11 cellular contexts compared by ENCODE assay signal in the genomic region with DNA sequence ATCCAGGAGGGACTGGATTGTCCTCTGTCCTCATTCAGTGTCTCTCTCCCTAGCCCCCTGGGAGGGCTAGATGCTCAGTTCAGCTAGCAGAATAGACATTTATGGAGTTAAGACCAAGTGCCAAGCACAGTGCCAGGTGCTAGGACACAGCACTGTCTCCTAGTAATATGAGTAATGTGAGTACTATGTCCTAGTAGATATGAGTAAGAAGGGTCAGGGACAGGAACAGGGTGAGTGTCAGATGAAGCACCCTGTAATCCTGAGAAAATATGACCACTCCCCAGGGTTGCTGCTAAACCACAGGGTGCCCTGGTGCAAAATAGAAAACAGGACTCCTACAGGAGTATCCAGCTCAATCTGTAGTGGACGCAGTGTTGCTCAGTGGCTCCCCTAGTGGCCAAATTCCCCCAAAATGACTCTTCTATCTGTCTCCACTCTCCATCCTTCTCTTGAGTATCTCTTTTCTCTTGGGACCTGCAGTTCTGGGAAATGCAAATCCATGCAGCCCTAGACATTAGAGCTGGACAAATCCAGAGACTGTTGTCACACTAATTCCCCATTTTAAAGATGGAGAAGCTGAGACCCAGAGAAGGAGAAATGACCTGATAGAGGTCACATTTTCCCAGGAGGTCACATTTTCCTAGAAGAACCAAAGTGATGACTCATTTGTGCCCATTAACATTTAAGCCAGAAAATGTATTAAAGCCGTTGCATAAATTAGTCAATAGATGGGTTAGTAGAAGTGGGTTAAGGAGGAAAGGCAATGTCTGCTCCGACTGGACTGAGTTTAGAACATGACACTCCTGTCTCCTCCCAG.
DNase-seq lines count a peak whose midpoint lies in the region; ATAC-seq and TF ChIP-seq lines count a peak whose summit lies in the region.
"Had no signal": no experiment of that assay in that cellular context is flagged by ENCODE, and none has a peak within 500 bp of the region (broad histone marks: within the 10 kb centered on the region; RNA-seq: fewer than 3 reads in every experiment).

No MANE protein-coding gene starts in this region.

- H3K4me3 ChIP-seq in GM12865 (ENCODE audit: low read depth, low read length) (no peak overlapping the region), PC-9 (no peak overlapping the region), GM23248 (no peak overlapping the region)
- H3K4me3 ChIP-seq: body of pancreas had no signal

- 42 to 55% methylated on average over 3 of the region's 3 CpGs for WGBS in GM23248 (ENCODE audit: low coverage in 1 of 2, low lambda C conversion rate in 2 of 2, missing lambda C conversion rate in 2 of 2), 2 experiments

- H3K9ac ChIP-seq in GM23248 = no peak overlapping the region

- H3K36me3 ChIP-seq in PC-9 (ENCODE audit: low read depth) (no peaks in the 10 kb centered on the region), GM23248 (ENCODE audit: low read depth) (no peaks in the 10 kb centered on the region)

- H3K9me3 ChIP-seq in PC-9 (ENCODE audit: insufficient read depth, low read depth) = no peaks in the 10 kb centered on the region
- H3K9me3 ChIP-seq in GM23248 (ENCODE audit: low read depth) = no peaks in the 10 kb centered on the region
- H3K9me3 ChIP-seq: body of pancreas had no signal

- H3K27ac ChIP-seq in C4-2B = no peak overlapping the region
- H3K27ac ChIP-seq in PC-9 = no peak overlapping the region
- no peak overlapping the region for H3K27ac ChIP-seq in GM23248
- H3K27ac ChIP-seq: body of pancreas had no signal

- no peaks in the 10 kb centered on the region for H3K4me1 ChIP-seq in PC-9 (replicated peaks; ENCODE audit: insufficient read depth)
- H3K4me1 ChIP-seq in GM23248 (ENCODE audit: insufficient read depth) = no peaks in the 10 kb centered on the region

- H4K20me1 ChIP-seq in PC-9 (ENCODE audit: insufficient read depth) = no peaks in the 10 kb centered on the region
- H4K20me1 ChIP-seq in GM23248 (ENCODE audit: insufficient read depth) = no peaks in the 10 kb centered on the region

- in situ Hi-C loops in GM23248 (cut with MboI) = no loop called here

- intact Hi-C loops in PC-9 (cut with micrococcal nuclease; ENCODE audit: unreplicated experiment) (no loop called here), left ventricle myocardium superior (cut with micrococcal nuclease) (no loop called here)

- H3K27me3 ChIP-seq in PC-9 (ENCODE audit: insufficient read depth, low read depth) (peaks cover 27% of the 10 kb centered on the region), GM23248 (replicated peaks; ENCODE audit: insufficient read depth) (no peaks in the 10 kb centered on the region)
- H3K27me3 ChIP-seq: body of pancreas had no signal

- no peaks in the 10 kb centered on the region for H3K79me2 ChIP-seq in PC-9 (ENCODE audit: low read depth)
- no peaks in the 10 kb centered on the region for H3K79me2 ChIP-seq in GM23248 (ENCODE audit: insufficient read depth)

- peak; percentile 48 for ATAC-seq in left ventricle myocardium superior
- no peak for ATAC-seq in GM21360 (IDR thresholded peaks at IDR 0.05; ENCODE audit: unreplicated experiment)
- ATAC-seq in GM18909 (IDR thresholded peaks at IDR 0.05; ENCODE audit: poor library complexity, unreplicated experiment) = no peak
- no peak for ATAC-seq in HG02588 (IDR thresholded peaks at IDR 0.05; ENCODE audit: unreplicated experiment)
- ATAC-seq: body of pancreas had no signal

- no peaks in the 10 kb centered on the region for H3F3A ChIP-seq in PC-9 (ENCODE audit: insufficient read depth, low read depth)
- no peaks in the 10 kb centered on the region for H3F3A ChIP-seq in GM23248 (ENCODE audit: insufficient read depth)

- CTCF ChIA-PET in PC-9 (lab: Charles Lee) = no interaction called here

- DNase-seq in GM12865 (ENCODE audit: low read depth) = peak; percentile 9
- peak in 1 of 2 experiments; percentile 1 for DNase-seq in PC-9
- no peak for DNase-seq in left ventricle myocardium superior
- DNase-seq in GM23248 = no peak
- DNase-seq: body of pancreas, NCI-H1436 treated with DMSO at 0.1 percent for 48 hours, T-helper 9 cell had no signal

- no peak overlapping the region for H2AFZ ChIP-seq in PC-9
- H2AFZ ChIP-seq in GM23248 = no peak overlapping the region

- no peaks in the 10 kb centered on the region for H3K9me2 ChIP-seq in PC-9 (ENCODE audit: insufficient read depth)
- H3K9me2 ChIP-seq in GM23248 (ENCODE audit: insufficient read depth) = no peaks in the 10 kb centered on the region

- TF ChIP-seq CTCF in C4-2B (conservative IDR thresholded peaks at IDR 0.05) (peak; percentile 85), GM12865 (IDR thresholded peaks at IDR 0.05; ENCODE audit: insufficient read depth, low read depth, low read length, missing control alignments) (peak; percentile 65), PC-9 (conservative IDR thresholded peaks at IDR 0.05) (peak; percentile 68)

- no TSS peak for BruUV-seq in PC-9 (replicated peaks; lab: Mats Ljungman, UMichigan)

- H3K4me2 ChIP-seq in PC-9 (no peak overlapping the region), GM23248 (ENCODE audit: unreplicated experiment) (no peak overlapping the region)

- POLR2A ChIA-PET in PC-9 (lab: Charles Lee; ENCODE audit: unreplicated experiment) = no interaction called here
